Comparison of ENCODE assay signal across 24 cellular contexts in genomic region chr17:21193031-21193430, GRCh38. TPM values are rescaled to one million over a fixed set of nuclear protein-coding genes. Genes with fewer than 3 reads are reported as not detected.
DNase-seq lines count a peak whose midpoint lies in the region; ATAC-seq, FAIRE-seq and TF ChIP-seq lines count a peak whose summit lies in the region.
"Had no signal": no experiment of that assay in that cellular context is flagged by ENCODE, and none has a peak within 500 bp of the region (broad histone marks: within the 10 kb centered on the region; RNA-seq: fewer than 3 reads in every experiment).

No MANE protein-coding gene starts in this region.

- in situ Hi-C loops in KBM-7 (cut with MboI; ENCODE audit: low pct_unique_long_range_greater_than_20kb, low sequenced_read_pairs) = no loop called here

- H3K4me3 ChIP-seq in DND-41 (ENCODE audit: low read depth in 1 of 2, low read length in 2 of 2) (no peak overlapping the region), A673 (ENCODE audit: low read depth, low read length, poor library complexity, severe bottlenecking) (no peak overlapping the region)
- H3K4me3 ChIP-seq: hepatocyte, right atrium auricular region had no signal

- H3K4me3 Mint-ChIP-seq in effector memory CD8-positive, alpha-beta T cell = no peak overlapping the region
- H3K4me3 Mint-ChIP-seq: activated B cell treated with CpG ODN at 0.5 μM for 24 hours; CD4-positive, alpha-beta T cell; endodermal cell had no signal

- FAIRE-seq in H54 (lab: Jason Lieb, UNC) = no peak
- FAIRE-seq: islet of Langerhans had no signal

- no peaks in the 10 kb centered on the region for H3K27me3 Mint-ChIP-seq in effector memory CD8-positive, alpha-beta T cell
- H3K27me3 Mint-ChIP-seq: activated B cell treated with CpG ODN at 0.5 μM for 24 hours; CD4-positive, alpha-beta T cell had no signal

- H4K20me1 ChIP-seq in DND-41 (ENCODE audit: insufficient read depth, low read length) = peaks cover 29% of the 10 kb centered on the region

- no TSS peak for BruUV-seq in A673 (replicated peaks; lab: Mats Ljungman, UMichigan)

- no peak for TF ChIP-seq POLR2A in H54 (IDR thresholded peaks at IDR 0.05; ENCODE audit: low read depth, low read length)

- no peaks in the 10 kb centered on the region for H3K4me1 ChIP-seq in DND-41 (ENCODE audit: insufficient read depth, low read length)
- no peaks in the 10 kb centered on the region for H3K4me1 ChIP-seq in A673 (ENCODE audit: insufficient read depth, low read length, poor library complexity, severe bottlenecking)

- no peaks in the 10 kb centered on the region for H3K9me3 ChIP-seq in DND-41 (ENCODE audit: insufficient read depth, low read length, severe bottlenecking)
- no peaks in the 10 kb centered on the region for H3K9me3 ChIP-seq in A673 (ENCODE audit: low read depth, low read length, poor library complexity, severe bottlenecking)
- H3K9me3 ChIP-seq: right atrium auricular region had no signal

- 0 out of 3 replicates have a peak, but pooled peaks have one; percentile 32 for ATAC-seq in DND-41 (ENCODE audit: insufficient read depth, low read depth)
- no peak for ATAC-seq in effector memory CD8-positive, alpha-beta T cell (replicated peaks)

- H3K79me2 ChIP-seq in DND-41 (ENCODE audit: insufficient read depth, low read length) = peaks cover 8% of the 10 kb centered on the region; the same call in 1 of the 2 replicates

- H3K27me3 ChIP-seq in DND-41 (ENCODE audit: insufficient read depth, low read length, poor library complexity) (no peaks in the 10 kb centered on the region), A673 (replicated peaks; ENCODE audit: insufficient read depth, low read depth, low read length, poor library complexity) (no peaks in the 10 kb centered on the region)
- H3K27me3 ChIP-seq: hepatocyte, right atrium auricular region had no signal

- H3K9me3 Mint-ChIP-seq in effector memory CD8-positive, alpha-beta T cell = no peaks in the 10 kb centered on the region
- H3K9me3 Mint-ChIP-seq: activated B cell treated with CpG ODN at 0.5 μM for 24 hours; CD4-positive, alpha-beta T cell; endodermal cell had no signal

- POLR2A ChIA-PET in A673 (lab: Charles Lee; ENCODE audit: low non-redundant PET) = no interaction called here

- DNase-seq in NCI-H2107 treated with DMSO at 0.1 percent for 48 hours (lab: John Stamatoyannopoulos, UW; ENCODE audit: unreplicated experiment) (peak; percentile 22), NCI-H2107 (lab: John Stamatoyannopoulos, UW) (no peak), DND-41 (no peak), NCI-H345 (lab: John Stamatoyannopoulos, UW) (peak; percentile 57), H54 (ENCODE audit: insufficient read length, low spot score) (no peak), A673 (ENCODE audit: low spot score) (no peak), KBM-7 (no peak)
- DNase-seq in effector memory CD8-positive, alpha-beta T cell = no peak
- DNase-seq: activated B cell treated with CpG ODN at 0.5 μM for 24 hours; activated gamma-delta T cell; CD4-positive, alpha-beta T cell; endodermal cell; GOT3; IMR-90; NCI-H1048; occipital lobe; OCI-M1; SHP77 treated with DMSO at 0.1 percent for 48 hours; stimulated activated CD4-positive, alpha-beta T cell treated with anti-CD3 and anti-CD28 coated beads, Interleukin-15, amount 100 ng/mL, for 24 hours; stimulated activated naive CD4-positive, alpha-beta T cell treated with Interleukin-2 at 50 U/mL for 16 hours; trophoblast cell had no signal

- H3K36me3 ChIP-seq in DND-41 (ENCODE audit: insufficient read depth, low read length) = peaks cover 53% of the 10 kb centered on the region
- peaks cover 20% of the 10 kb centered on the region for H3K36me3 ChIP-seq in A673 (ENCODE audit: insufficient read depth, low read length, poor library complexity, severe bottlenecking)

- TF ChIP-seq CTCF in DND-41 (IDR thresholded peaks at IDR 0.05; ENCODE audit: borderline replicate concordance, extremely low read depth, low read length, poor library complexity, severe bottlenecking) (no peak), A673 (conservative IDR thresholded peaks at IDR 0.05; ENCODE audit: low read depth, low read length) (no peak)

- H3K4me2 ChIP-seq in DND-41 (ENCODE audit: insufficient read depth, low read length) = no peak overlapping the region
- H3K4me2 ChIP-seq: hepatocyte had no signal

- peaks cover 5 to 7% of the 10 kb centered on the region in 2 donors for H3K4me1 Mint-ChIP-seq in effector memory CD8-positive, alpha-beta T cell (ENCODE audit: low read depth in 2 of 2)
- H3K4me1 Mint-ChIP-seq: activated B cell treated with CpG ODN at 0.5 μM for 24 hours, endodermal cell had no signal

- CTCF ChIA-PET in A673 (lab: Charles Lee) = interaction anchor here (0.6 kb wide), 1 partner anchor 94 kb away, joined by 3 read pairs; no protein-coding TSS in a partner anchor

- peak overlapping the region; percentile 44 to 86 for H3K27ac Mint-ChIP-seq in effector memory CD8-positive, alpha-beta T cell
- H3K27ac Mint-ChIP-seq: activated B cell treated with CpG ODN at 0.5 μM for 24 hours; CD4-positive, alpha-beta T cell; endodermal cell had no signal

- H2AFZ ChIP-seq in DND-41 (ENCODE audit: low read depth, low read length) = no peak overlapping the region
- H2AFZ ChIP-seq: hepatocyte had no signal

- peaks cover 28% of the 10 kb centered on the region for H3K36me3 Mint-ChIP-seq in effector memory CD8-positive, alpha-beta T cell (ENCODE audit: insufficient read depth)

- intact Hi-C loops in A673 (cut with micrococcal nuclease; ENCODE audit: unreplicated experiment) = no loop called here

- no peak overlapping the region for H3K27ac ChIP-seq in DND-41 (ENCODE audit: low read length)
- H3K27ac ChIP-seq in A673 (ENCODE audit: low read depth, low read length, poor library complexity, severe bottlenecking) = no peak overlapping the region
- H3K27ac ChIP-seq: hepatocyte, right atrium auricular region had no signal

- H3K9ac ChIP-seq in DND-41 (ENCODE audit: low read depth, low read length) = no peak overlapping the region

RNA-seq across cellular contexts. Expression of gene TMEM11, which starts 20.9 kb away (rescaled TPM):
- 46.5 and 47.6 TPM in 2 replicates for total RNA-seq in A673 (2021)

Comparison
In these comparisons a context has a peak if more than half of its experiments do, and no peak if none do; other contexts are left out.
1. DNase-seq: peak in NCI-H2107 treated with DMSO at 0.1 percent for 48 hours (single experiment) and NCI-H345 (single experiment); none in NCI-H2107 (single experiment), DND-41 (single experiment), effector memory CD8-positive, alpha-beta T cell (0 of 3), H54 (single experiment), A673 (single experiment) and KBM-7 (single experiment).